1 cellular context compared by ENCODE assay signal in the genomic region with DNA sequence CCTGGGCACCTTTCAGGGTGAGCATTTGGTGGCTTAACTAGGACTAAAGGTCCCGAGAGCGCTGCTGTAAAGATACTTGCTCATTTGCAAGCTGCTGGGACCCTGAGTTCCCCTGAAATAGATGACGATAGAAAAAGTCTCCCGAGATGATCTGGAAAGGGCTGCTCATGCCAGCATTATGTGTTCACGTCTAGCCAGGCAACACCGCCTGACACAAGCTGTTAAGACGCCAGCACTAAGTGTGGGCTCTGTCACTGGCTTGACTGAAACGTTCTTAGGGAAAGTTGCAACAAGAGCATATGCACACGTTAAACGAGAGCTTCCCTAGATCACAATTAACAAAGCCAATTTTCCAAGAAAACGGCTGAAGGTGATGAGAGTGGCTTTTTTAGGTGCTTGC.
TF ChIP-seq lines count a peak whose summit lies in the region.

No MANE protein-coding gene starts in this region.

TF ChIP-seq in WTC11, 78 proteins besides CTCF, POLR2A, EP300 and RAD21 (continued from another document):
- TF ChIP-seq, protein P1, sequence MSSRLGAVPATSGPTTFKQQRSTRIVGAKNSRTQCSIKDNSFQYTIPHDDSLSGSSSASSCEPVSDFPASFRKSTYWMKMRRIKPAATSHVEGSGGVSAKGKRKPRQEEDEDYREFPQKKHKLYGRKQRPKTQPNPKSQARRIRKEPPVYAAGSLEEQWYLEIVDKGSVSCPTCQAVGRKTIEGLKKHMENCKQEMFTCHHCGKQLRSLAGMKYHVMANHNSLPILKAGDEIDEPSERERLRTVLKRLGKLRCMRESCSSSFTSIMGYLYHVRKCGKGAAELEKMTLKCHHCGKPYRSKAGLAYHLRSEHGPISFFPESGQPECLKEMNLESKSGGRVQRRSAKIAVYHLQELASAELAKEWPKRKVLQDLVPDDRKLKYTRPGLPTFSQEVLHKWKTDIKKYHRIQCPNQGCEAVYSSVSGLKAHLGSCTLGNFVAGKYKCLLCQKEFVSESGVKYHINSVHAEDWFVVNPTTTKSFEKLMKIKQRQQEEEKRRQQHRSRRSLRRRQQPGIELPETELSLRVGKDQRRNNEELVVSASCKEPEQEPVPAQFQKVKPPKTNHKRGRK (CRISPR knock-in tag; IDR thresholded peaks at IDR 0.05; ENCODE audit: borderline replicate concordance), result no peak
- TF ChIP-seq RORB (CRISPR knock-in tag; IDR thresholded peaks at IDR 0.05) (no peak), PRRX2 (CRISPR knock-in tag; IDR thresholded peaks at IDR 0.05) (no peak)
